1 cellular context compared by ENCODE assay signal in genomic region chr2:122000556-122001340, GRCh38.
TF ChIP-seq lines count a peak whose summit lies in the region.

No MANE protein-coding gene starts in this region.

TF ChIP-seq in H1, 55 proteins besides CTCF, POLR2A, EP300 and RAD21:
- TF ChIP-seq TEAD4 (IDR thresholded peaks at IDR 0.05; ENCODE audit: low read depth, low read length) (no peak), GTF2F1 (IDR thresholded peaks at IDR 0.05; ENCODE audit: borderline replicate concordance, low read depth, low read length) (no peak), SAP30 (IDR thresholded peaks at IDR 0.05; ENCODE audit: insufficient read depth, insufficient replicate concordance, low read length) (no peak), SP1 (IDR thresholded peaks at IDR 0.05; ENCODE audit: low read depth, low read length) (no peak), SIN3A (conservative IDR thresholded peaks at IDR 0.05 in 1 of 2, IDR thresholded peaks at IDR 0.05 in 1 of 2; ENCODE audit: low read depth in 1 of 2, low read length in 2 of 2) (no peak), EZH2 (IDR thresholded peaks at IDR 0.05; ENCODE audit: low read depth, low read length, severe bottlenecking) (no peak), MAFK (IDR thresholded peaks at IDR 0.05; ENCODE audit: low read depth, low read length) (no peak), RFX5 (IDR thresholded peaks at IDR 0.05; ENCODE audit: borderline replicate concordance, low read depth, low read length) (no peak), CHD1 (IDR thresholded peaks at IDR 0.05; ENCODE audit: low read depth, low read length) (no peak), SUZ12 (IDR thresholded peaks at IDR 0.05; ENCODE audit: low read length) (no peak), CEBPB (IDR thresholded peaks at IDR 0.05; ENCODE audit: low read depth, low read length) (no peak), RNF2 (IDR thresholded peaks at IDR 0.05; ENCODE audit: borderline replicate concordance, low read depth, low read length, missing control alignments, poor library complexity, severe bottlenecking) (no peak), CHD7 (IDR thresholded peaks at IDR 0.05; ENCODE audit: insufficient replicate concordance, low read length) (no peak), ATF3 (IDR thresholded peaks at IDR 0.05; ENCODE audit: insufficient read depth, low read depth, low read length) (no peak), MAX (IDR thresholded peaks at IDR 0.05) (no peak), TBP (IDR thresholded peaks at IDR 0.05; ENCODE audit: low read depth, low read length) (no peak), POLR2AphosphoS5 (IDR thresholded peaks at IDR 0.05; ENCODE audit: low read depth, low read length) (no peak)
TF ChIP-seq in H1: peak in this region for 0.
